ENCODE assay signal across 1 cellular context in genomic region chr20:50481741-50482140, GRCh38.
A peak's percentile ranks its signal among the peaks of the same experiment; 100 is the strongest.
TF ChIP-seq lines count a peak whose summit lies in the region.

No MANE protein-coding gene starts in this region.

TF ChIP-seq in K562, 482 proteins besides CTCF, POLR2A, EP300 and RAD21:
- 0 out of 2 replicates have a peak, but pooled peaks have one; percentile 19 for TF ChIP-seq GTF2E2 (tag; IDR thresholded peaks at IDR 0.05)
- 0 out of 4 replicates have a peak, but pooled peaks of 1 of the 2 experiments have one; percentile 15 for TF ChIP-seq FOXK2 (conservative IDR thresholded peaks at IDR 0.05 in 1 of 2, IDR thresholded peaks at IDR 0.05 in 1 of 2; ENCODE audit: low read depth in 2 of 2)
- no peak for TF ChIP-seq CEBPG (CRISPR knock-in tag; IDR thresholded peaks at IDR 0.05)
- no peak for TF ChIP-seq CEBPG (tag; conservative IDR thresholded peaks at IDR 0.05 in 1 of 2, IDR thresholded peaks at IDR 0.05 in 1 of 2)
